ENCODE assay signal across 1 cellular context in the genomic region with DNA sequence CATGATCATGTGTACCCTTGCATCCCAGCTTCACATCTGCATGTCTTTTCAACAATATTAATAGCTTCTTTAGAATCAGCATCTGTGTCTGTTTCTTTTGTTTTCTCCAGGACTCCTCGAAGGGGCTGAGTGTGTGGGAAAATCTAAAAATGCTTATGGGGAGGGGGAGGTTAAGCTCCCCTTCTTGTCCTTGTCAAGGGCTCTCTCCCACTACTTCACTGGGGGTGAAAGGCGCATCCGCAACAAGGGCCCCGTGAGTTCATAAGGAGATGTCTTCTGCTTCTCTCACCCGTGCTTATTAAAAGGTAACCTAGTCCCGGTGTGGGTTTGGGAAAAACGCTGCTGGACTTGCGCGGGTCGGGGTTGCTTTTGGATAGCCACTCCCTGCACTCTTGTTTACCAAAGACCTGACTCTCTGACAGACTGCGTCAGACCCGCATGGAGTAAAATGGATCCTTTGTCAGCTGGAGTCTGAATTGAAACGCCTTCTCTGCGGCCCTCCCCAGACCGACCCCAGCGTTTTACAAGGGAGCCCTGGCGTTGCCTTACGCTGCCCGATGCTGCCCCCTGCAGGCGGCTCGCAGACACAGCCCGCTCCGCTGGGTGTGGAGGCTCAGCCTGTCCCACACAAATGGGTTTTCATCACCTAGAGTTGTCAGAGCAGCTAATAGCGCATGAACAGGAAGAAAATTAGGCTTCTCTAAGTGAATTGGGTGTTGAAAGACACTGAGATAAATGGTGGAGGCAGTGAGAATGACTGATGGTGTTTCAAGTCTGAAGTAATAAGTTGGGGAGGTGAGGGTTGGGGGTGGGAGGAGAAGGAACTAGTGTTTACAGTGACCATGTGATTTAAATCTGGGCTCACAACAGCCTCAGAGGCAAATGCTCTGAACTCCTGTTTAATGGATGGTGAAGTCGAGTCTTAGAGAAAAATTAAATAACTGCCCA.
TF ChIP-seq lines count a peak whose summit lies in the region.

No MANE protein-coding gene starts in this region.

TF ChIP-seq in K562, 482 proteins besides CTCF, POLR2A, EP300 and RAD21 (continued from another document and continues in another):
- TF ChIP-seq MYC (IDR thresholded peaks at IDR 0.05; ENCODE audit: low read depth, low read length), result peak; percentile 67; the same call in 1 of the 2 replicates
- no peak for TF ChIP-seq MYC (CRISPR knock-in tag; IDR thresholded peaks at IDR 0.05; ENCODE audit: borderline replicate concordance, low read depth)
- TF ChIP-seq TAF9B (IDR thresholded peaks at IDR 0.05; ENCODE audit: partially characterized antibody), result no peak
- TF ChIP-seq ZNF146 (CRISPR knock-in tag; IDR thresholded peaks at IDR 0.05; ENCODE audit: unreplicated experiment), result no peak
- TF ChIP-seq, protein P1, sequence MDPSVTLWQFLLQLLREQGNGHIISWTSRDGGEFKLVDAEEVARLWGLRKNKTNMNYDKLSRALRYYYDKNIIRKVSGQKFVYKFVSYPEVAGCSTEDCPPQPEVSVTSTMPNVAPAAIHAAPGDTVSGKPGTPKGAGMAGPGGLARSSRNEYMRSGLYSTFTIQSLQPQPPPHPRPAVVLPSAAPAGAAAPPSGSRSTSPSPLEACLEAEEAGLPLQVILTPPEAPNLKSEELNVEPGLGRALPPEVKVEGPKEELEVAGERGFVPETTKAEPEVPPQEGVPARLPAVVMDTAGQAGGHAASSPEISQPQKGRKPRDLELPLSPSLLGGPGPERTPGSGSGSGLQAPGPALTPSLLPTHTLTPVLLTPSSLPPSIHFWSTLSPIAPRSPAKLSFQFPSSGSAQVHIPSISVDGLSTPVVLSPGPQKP (CRISPR knock-in tag; IDR thresholded peaks at IDR 0.05), result no peak
- no peak for TF ChIP-seq RHOXF2B (CRISPR knock-in tag; conservative IDR thresholded peaks at IDR 0.05)
- TF ChIP-seq MTA2 (IDR thresholded peaks at IDR 0.05; ENCODE audit: low read depth), result no peak
- TF ChIP-seq, protein P2, sequence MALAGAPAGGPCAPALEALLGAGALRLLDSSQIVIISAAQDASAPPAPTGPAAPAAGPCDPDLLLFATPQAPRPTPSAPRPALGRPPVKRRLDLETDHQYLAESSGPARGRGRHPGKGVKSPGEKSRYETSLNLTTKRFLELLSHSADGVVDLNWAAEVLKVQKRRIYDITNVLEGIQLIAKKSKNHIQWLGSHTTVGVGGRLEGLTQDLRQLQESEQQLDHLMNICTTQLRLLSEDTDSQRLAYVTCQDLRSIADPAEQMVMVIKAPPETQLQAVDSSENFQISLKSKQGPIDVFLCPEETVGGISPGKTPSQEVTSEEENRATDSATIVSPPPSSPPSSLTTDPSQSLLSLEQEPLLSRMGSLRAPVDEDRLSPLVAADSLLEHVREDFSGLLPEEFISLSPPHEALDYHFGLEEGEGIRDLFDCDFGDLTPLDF (CRISPR knock-in tag; IDR thresholded peaks at IDR 0.05), result no peak
- TF ChIP-seq MED1 (CRISPR knock-in tag; IDR thresholded peaks at IDR 0.05; ENCODE audit: borderline replicate concordance), result no peak
- 0 out of 2 replicates have a peak, but pooled peaks have one; percentile 17 for TF ChIP-seq HCFC1 (IDR thresholded peaks at IDR 0.05; ENCODE audit: low read depth, low read length)
- TF ChIP-seq, protein P3, sequence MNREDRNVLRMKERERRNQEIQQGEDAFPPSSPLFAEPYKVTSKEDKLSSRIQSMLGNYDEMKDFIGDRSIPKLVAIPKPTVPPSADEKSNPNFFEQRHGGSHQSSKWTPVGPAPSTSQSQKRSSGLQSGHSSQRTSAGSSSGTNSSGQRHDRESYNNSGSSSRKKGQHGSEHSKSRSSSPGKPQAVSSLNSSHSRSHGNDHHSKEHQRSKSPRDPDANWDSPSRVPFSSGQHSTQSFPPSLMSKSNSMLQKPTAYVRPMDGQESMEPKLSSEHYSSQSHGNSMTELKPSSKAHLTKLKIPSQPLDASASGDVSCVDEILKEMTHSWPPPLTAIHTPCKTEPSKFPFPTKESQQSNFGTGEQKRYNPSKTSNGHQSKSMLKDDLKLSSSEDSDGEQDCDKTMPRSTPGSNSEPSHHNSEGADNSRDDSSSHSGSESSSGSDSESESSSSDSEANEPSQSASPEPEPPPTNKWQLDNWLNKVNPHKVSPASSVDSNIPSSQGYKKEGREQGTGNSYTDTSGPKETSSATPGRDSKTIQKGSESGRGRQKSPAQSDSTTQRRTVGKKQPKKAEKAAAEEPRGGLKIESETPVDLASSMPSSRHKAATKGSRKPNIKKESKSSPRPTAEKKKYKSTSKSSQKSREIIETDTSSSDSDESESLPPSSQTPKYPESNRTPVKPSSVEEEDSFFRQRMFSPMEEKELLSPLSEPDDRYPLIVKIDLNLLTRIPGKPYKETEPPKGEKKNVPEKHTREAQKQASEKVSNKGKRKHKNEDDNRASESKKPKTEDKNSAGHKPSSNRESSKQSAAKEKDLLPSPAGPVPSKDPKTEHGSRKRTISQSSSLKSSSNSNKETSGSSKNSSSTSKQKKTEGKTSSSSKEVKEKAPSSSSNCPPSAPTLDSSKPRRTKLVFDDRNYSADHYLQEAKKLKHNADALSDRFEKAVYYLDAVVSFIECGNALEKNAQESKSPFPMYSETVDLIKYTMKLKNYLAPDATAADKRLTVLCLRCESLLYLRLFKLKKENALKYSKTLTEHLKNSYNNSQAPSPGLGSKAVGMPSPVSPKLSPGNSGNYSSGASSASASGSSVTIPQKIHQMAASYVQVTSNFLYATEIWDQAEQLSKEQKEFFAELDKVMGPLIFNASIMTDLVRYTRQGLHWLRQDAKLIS (CRISPR knock-in tag; IDR thresholded peaks at IDR 0.05), result no peak
- TF ChIP-seq POLR3A (IDR thresholded peaks at IDR 0.05; ENCODE audit: borderline replicate concordance, extremely low read depth, insufficient read depth, insufficient read length), result no peak
- no peak for TF ChIP-seq ZNF347 (CRISPR knock-in tag; IDR thresholded peaks at IDR 0.05; ENCODE audit: low read depth)
- TF ChIP-seq, protein P4, sequence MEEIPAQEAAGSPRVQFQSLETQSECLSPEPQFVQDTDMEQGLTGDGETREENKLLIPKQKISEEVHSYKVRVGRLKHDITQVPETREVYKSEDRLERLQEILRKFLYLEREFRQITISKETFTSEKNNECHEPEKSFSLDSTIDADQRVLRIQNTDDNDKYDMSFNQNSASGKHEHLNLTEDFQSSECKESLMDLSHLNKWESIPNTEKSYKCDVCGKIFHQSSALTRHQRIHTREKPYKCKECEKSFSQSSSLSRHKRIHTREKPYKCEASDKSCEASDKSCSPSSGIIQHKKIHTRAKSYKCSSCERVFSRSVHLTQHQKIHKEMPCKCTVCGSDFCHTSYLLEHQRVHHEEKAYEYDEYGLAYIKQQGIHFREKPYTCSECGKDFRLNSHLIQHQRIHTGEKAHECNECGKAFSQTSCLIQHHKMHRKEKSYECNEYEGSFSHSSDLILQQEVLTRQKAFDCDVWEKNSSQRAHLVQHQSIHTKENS (CRISPR knock-in tag; IDR thresholded peaks at IDR 0.05), result no peak
- no peak; the same call in 1 of the 2 replicates for TF ChIP-seq EHMT2 (IDR thresholded peaks at IDR 0.05)
- no peak for TF ChIP-seq RBM39 (optimal IDR thresholded peaks at IDR 0.05; ENCODE audit: low read depth, low read length)
- TF ChIP-seq JUN (IDR thresholded peaks at IDR 0.05; ENCODE audit: borderline replicate concordance, low read depth, low read length), result peak; percentile 32; the same call in 1 of the 2 replicates
- TF ChIP-seq JUN (CRISPR knock-in tag; IDR thresholded peaks at IDR 0.05; ENCODE audit: borderline replicate concordance), result no peak
- no peak for TF ChIP-seq BRCA1 (IDR thresholded peaks at IDR 0.05)
- no peak for TF ChIP-seq BRCA1 (CRISPR knock-in tag; IDR thresholded peaks at IDR 0.05)
- no peak for TF ChIP-seq PTRF (tag; IDR thresholded peaks at IDR 0.05)
- TF ChIP-seq EP400 (IDR thresholded peaks at IDR 0.05), result peak; percentile 32
- TF ChIP-seq TRIM28 (IDR thresholded peaks at IDR 0.05), result no peak
- no peak for TF ChIP-seq ZNF280A (IDR thresholded peaks at IDR 0.05; ENCODE audit: low read depth, partially characterized antibody)
- peak; percentile 82 to 92 for TF ChIP-seq MAZ (CRISPR knock-in tag; conservative IDR thresholded peaks at IDR 0.05 in 1 of 2, IDR thresholded peaks at IDR 0.05 in 1 of 2)
- TF ChIP-seq ZNF57 (CRISPR knock-in tag; IDR thresholded peaks at IDR 0.05), result no peak
- TF ChIP-seq, protein P5, sequence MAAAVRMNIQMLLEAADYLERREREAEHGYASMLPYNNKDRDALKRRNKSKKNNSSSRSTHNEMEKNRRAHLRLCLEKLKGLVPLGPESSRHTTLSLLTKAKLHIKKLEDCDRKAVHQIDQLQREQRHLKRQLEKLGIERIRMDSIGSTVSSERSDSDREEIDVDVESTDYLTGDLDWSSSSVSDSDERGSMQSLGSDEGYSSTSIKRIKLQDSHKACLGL (CRISPR knock-in tag; IDR thresholded peaks at IDR 0.05; ENCODE audit: borderline replicate concordance, poor library complexity, severe bottlenecking), result no peak
- TF ChIP-seq, protein P6, sequence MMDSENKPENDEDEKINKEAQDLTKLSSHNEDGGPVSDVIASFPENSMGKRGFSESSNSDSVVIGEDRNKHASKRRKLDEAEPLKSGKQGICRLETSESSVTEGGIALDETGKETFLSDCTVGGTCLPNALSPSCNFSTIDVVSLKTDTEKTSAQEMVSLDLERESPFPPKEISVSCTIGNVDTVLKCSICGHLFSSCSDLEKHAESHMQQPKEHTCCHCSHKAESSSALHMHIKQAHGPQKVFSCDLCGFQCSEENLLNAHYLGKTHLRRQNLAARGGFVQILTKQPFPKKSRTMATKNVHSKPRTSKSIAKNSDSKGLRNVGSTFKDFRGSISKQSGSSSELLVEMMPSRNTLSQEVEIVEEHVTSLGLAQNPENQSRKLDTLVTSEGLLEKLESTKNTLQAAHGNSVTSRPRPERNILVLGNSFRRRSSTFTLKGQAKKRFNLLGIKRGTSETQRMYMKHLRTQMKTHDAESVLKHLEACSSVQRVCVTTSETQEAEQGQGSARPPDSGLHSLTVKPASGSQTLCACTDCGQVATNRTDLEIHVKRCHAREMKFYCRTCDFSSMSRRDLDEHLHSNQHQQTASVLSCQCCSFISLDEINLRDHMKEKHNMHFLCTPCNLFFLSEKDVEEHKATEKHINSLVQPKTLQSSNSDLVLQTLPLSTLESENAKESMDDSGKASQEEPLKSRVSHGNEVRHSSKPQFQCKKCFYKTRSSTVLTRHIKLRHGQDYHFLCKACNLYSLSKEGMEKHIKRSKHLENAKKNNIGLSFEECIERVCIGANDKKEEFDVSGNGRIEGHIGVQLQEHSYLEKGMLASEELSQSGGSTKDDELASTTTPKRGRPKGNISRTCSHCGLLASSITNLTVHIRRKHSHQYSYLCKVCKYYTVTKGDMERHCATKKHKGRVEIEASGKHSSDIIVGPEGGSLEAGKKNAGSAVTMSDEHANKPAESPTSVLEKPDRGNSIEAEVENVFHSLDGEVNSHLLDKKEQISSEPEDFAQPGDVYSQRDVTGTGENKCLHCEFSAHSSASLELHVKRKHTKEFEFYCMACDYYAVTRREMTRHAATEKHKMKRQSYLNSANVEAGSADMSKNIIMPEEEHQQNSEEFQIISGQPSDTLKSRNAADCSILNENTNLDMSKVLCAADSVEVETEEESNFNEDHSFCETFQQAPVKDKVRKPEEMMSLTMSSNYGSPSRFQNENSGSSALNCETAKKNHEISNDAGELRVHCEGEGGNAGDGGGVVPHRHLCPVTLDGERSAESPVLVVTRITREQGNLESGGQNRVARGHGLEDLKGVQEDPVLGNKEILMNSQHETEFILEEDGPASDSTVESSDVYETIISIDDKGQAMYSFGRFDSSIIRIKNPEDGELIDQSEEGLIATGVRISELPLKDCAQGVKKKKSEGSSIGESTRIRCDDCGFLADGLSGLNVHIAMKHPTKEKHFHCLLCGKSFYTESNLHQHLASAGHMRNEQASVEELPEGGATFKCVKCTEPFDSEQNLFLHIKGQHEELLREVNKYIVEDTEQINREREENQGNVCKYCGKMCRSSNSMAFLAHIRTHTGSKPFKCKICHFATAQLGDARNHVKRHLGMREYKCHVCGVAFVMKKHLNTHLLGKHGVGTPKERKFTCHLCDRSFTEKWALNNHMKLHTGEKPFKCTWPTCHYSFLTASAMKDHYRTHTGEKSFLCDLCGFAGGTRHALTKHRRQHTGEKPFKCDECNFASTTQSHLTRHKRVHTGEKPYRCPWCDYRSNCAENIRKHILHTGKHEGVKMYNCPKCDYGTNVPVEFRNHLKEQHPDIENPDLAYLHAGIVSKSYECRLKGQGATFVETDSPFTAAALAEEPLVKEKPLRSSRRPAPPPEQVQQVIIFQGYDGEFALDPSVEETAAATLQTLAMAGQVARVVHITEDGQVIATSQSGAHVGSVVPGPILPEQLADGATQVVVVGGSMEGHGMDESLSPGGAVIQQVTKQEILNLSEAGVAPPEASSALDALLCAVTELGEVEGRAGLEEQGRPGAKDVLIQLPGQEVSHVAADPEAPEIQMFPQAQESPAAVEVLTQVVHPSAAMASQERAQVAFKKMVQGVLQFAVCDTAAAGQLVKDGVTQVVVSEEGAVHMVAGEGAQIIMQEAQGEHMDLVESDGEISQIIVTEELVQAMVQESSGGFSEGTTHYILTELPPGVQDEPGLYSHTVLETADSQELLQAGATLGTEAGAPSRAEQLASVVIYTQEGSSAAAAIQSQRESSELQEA (IDR thresholded peaks at IDR 0.05; ENCODE audit: low read depth), result no peak
- TF ChIP-seq CBX3 (IDR thresholded peaks at IDR 0.05; ENCODE audit: borderline replicate concordance in 1 of 2, low read length in 2 of 2), result peak in 1 of 2 experiments; percentile 56; a peak in 1 of 3 replicates
- TF ChIP-seq ZBTB34 (CRISPR knock-in tag; IDR thresholded peaks at IDR 0.05), result no peak
- no peak for TF ChIP-seq SRSF3 (IDR thresholded peaks at IDR 0.05; ENCODE audit: insufficient read depth, low read length)
- no peak for TF ChIP-seq HNRNPH1 (optimal IDR thresholded peaks at IDR 0.05; ENCODE audit: low read depth, low read length)
- TF ChIP-seq, protein P7, sequence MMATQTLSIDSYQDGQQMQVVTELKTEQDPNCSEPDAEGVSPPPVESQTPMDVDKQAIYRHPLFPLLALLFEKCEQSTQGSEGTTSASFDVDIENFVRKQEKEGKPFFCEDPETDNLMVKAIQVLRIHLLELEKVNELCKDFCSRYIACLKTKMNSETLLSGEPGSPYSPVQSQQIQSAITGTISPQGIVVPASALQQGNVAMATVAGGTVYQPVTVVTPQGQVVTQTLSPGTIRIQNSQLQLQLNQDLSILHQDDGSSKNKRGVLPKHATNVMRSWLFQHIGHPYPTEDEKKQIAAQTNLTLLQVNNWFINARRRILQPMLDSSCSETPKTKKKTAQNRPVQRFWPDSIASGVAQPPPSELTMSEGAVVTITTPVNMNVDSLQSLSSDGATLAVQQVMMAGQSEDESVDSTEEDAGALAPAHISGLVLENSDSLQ (IDR thresholded peaks at IDR 0.05), result no peak
